Comparison of ENCODE assay signal across 1 cellular context in genomic region chr2:113113794-113114193, GRCh38.
TF ChIP-seq lines count a peak whose summit lies in the region.

No MANE protein-coding gene starts in this region.

TF ChIP-seq in HepG2, 621 proteins besides CTCF, POLR2A, EP300 and RAD21:
- TF ChIP-seq GABPA (IDR thresholded peaks at IDR 0.05; ENCODE audit: low read depth, low read length), result no peak
- peak; percentile 27; the same call in 1 of the 2 replicates for TF ChIP-seq GABPA (CRISPR knock-in tag; IDR thresholded peaks at IDR 0.05; ENCODE audit: low read depth)
- TF ChIP-seq GATAD1 (CRISPR knock-in tag; IDR thresholded peaks at IDR 0.05), result no peak
- TF ChIP-seq ZNF546 (CRISPR knock-in tag; conservative IDR thresholded peaks at IDR 0.05), result no peak
- no peak for TF ChIP-seq ZNF124 (CRISPR knock-in tag; IDR thresholded peaks at IDR 0.05)
- TF ChIP-seq MED13 (CRISPR knock-in tag; IDR thresholded peaks at IDR 0.05), result no peak
